Comparison of ENCODE assay signal across 9 cellular contexts in genomic region chr11:48116843-48117242, GRCh38.
DNase-seq lines count a peak whose midpoint lies in the region; ATAC-seq and TF ChIP-seq lines count a peak whose summit lies in the region.
"Had no signal": no experiment of that assay in that cellular context is flagged by ENCODE, and none has a peak within 500 bp of the region (broad histone marks: within the 10 kb centered on the region; RNA-seq: fewer than 3 reads in every experiment).

No MANE protein-coding gene starts in this region.

- intact Hi-C loops in left ventricle myocardium superior (cut with micrococcal nuclease): no loop called here
- intact Hi-C loops in activated T-helper 1 cell treated with anti-CD3 and anti-CD28 coated beads, Interleukin-12 subunit alpha, Interleukin-12 subunit beta, Interleukin-2, Interleukin-4 antibody, amounts not matched to agents 30 ng/mL and 10 ng/mL and 1 ng/mL, durations not matched to agents 14 hours and 24 hours and 36 hours (cut with micrococcal nuclease): no loop called here

- H3K27ac Mint-ChIP-seq in activated T-helper 1 cell treated with anti-CD3 and anti-CD28 coated beads, Interleukin-12 subunit alpha, Interleukin-12 subunit beta, Interleukin-2, Interleukin-4 antibody, amounts not matched to agents 30 ng/mL and 10 ng/mL and 1 ng/mL, durations not matched to agents 14 hours and 24 hours and 36 hours: no peak overlapping the region

- no peak overlapping the region for H3K4me3 ChIP-seq in AG09309 (ENCODE audit: control insufficient read depth, low read depth, low read length)

- peaks cover 21% of the 10 kb centered on the region for H3K9me3 Mint-ChIP-seq in activated T-helper 1 cell treated with anti-CD3 and anti-CD28 coated beads, Interleukin-12 subunit alpha, Interleukin-12 subunit beta, Interleukin-2, Interleukin-4 antibody, amounts not matched to agents 30 ng/mL and 10 ng/mL and 1 ng/mL, durations not matched to agents 14 hours and 24 hours and 36 hours

- peaks cover 63% of the 10 kb centered on the region for H3K36me3 Mint-ChIP-seq in activated T-helper 1 cell treated with anti-CD3 and anti-CD28 coated beads, Interleukin-12 subunit alpha, Interleukin-12 subunit beta, Interleukin-2, Interleukin-4 antibody, amounts not matched to agents 30 ng/mL and 10 ng/mL and 1 ng/mL, durations not matched to agents 14 hours and 24 hours and 36 hours (ENCODE audit: low read depth)

- H3K27me3 Mint-ChIP-seq in activated T-helper 1 cell treated with anti-CD3 and anti-CD28 coated beads, Interleukin-12 subunit alpha, Interleukin-12 subunit beta, Interleukin-2, Interleukin-4 antibody, amounts not matched to agents 30 ng/mL and 10 ng/mL and 1 ng/mL, durations not matched to agents 14 hours and 24 hours and 36 hours (ENCODE audit: insufficient read depth): no peaks in the 10 kb centered on the region

- H3K4me1 Mint-ChIP-seq in activated T-helper 1 cell treated with anti-CD3 and anti-CD28 coated beads, Interleukin-12 subunit alpha, Interleukin-12 subunit beta, Interleukin-2, Interleukin-4 antibody, amounts not matched to agents 30 ng/mL and 10 ng/mL and 1 ng/mL, durations not matched to agents 14 hours and 24 hours and 36 hours (ENCODE audit: low read depth): peaks cover 14% of the 10 kb centered on the region

- TF ChIP-seq CTCF in AG09309 (IDR thresholded peaks at IDR 0.05; ENCODE audit: control insufficient read depth, insufficient read depth, low read depth, low read length, missing control alignments) (peak; percentile 51), omental fat pad (IDR thresholded peaks at IDR 0.05) (no peak)

- ATAC-seq in GM18909 (IDR thresholded peaks at IDR 0.05; ENCODE audit: poor library complexity, unreplicated experiment) (peak; percentile 62), left ventricle myocardium superior (peak; percentile 63), GM18870 (IDR thresholded peaks at IDR 0.05; ENCODE audit: unreplicated experiment) (no peak), omental fat pad (ENCODE audit: low FRiP score) (no peak)

- no peak overlapping the region for H3K4me3 Mint-ChIP-seq in activated T-helper 1 cell treated with anti-CD3 and anti-CD28 coated beads, Interleukin-12 subunit alpha, Interleukin-12 subunit beta, Interleukin-2, Interleukin-4 antibody, amounts not matched to agents 30 ng/mL and 10 ng/mL and 1 ng/mL, durations not matched to agents 14 hours and 24 hours and 36 hours

- DNase-seq in AG09309 (ENCODE audit: low read depth): no peak
- peak; percentile 7 for DNase-seq in RPMI8226
- no peak for DNase-seq in left ventricle myocardium superior
- DNase-seq in activated CD4-positive, CD25-positive, alpha-beta regulatory T cell (lab: John Stamatoyannopoulos, UW): no peak
- no peak for DNase-seq in activated T-helper 1 cell treated with anti-CD3 and anti-CD28 coated beads, Interleukin-12 subunit alpha, Interleukin-12 subunit beta, Interleukin-2, Interleukin-4 antibody, amounts not matched to agents 30 ng/mL and 10 ng/mL and 1 ng/mL, durations not matched to agents 14 hours and 24 hours and 36 hours (ENCODE audit: low spot score)
- no peak for DNase-seq in omental fat pad (ENCODE audit: low spot score)
- DNase-seq: anterior cingulate cortex had no signal

Comparison
In these comparisons a context has a peak if more than half of its experiments do, and no peak if none do; other contexts are left out.
1. ATAC-seq: peak in GM18909 (single experiment) and left ventricle myocardium superior (single experiment); none in GM18870 (single experiment) and omental fat pad (single experiment).